ENCODE assay signal across 1 cellular context in genomic region chr17:12020595-12021590, GRCh38.
TF ChIP-seq lines count a peak whose summit lies in the region.

TSS of gene MAP2K4 (plus strand) at chr17:12020877. CDS start at chr17:12020887, 10 bp downstream.

TF ChIP-seq in HEK293, 187 proteins besides CTCF, POLR2A, EP300 and RAD21 (continued from another document and continues in another):
- TF ChIP-seq ZNF362 (tag by site-specific recombination; IDR thresholded peaks at IDR 0.05) (no peak), ZNF280D (tag by site-specific recombination; IDR thresholded peaks at IDR 0.05) (no peak), ZBTB17 (tag by site-specific recombination; IDR thresholded peaks at IDR 0.05) (no peak), ZNF10 (tag by site-specific recombination; IDR thresholded peaks at IDR 0.05) (no peak), SP3 (tag by site-specific recombination; IDR thresholded peaks at IDR 0.05) (peak; percentile 97), ZNF510 (tag by site-specific recombination; IDR thresholded peaks at IDR 0.05; ENCODE audit: insufficient replicate concordance) (no peak), ZNF48 (tag by site-specific recombination; IDR thresholded peaks at IDR 0.05) (no peak), ZFP69B (tag by site-specific recombination; IDR thresholded peaks at IDR 0.05) (peak; percentile 78), ZNF280C (tag by site-specific recombination; IDR thresholded peaks at IDR 0.05) (no peak), ZFP41 (tag by site-specific recombination; IDR thresholded peaks at IDR 0.05; ENCODE audit: borderline replicate concordance) (no peak), ZNF184 (tag by site-specific recombination; IDR thresholded peaks at IDR 0.05) (no peak), KLF8 (tag by site-specific recombination; IDR thresholded peaks at IDR 0.05) (peak; percentile 87), ZNF501 (tag by site-specific recombination; IDR thresholded peaks at IDR 0.05) (no peak), ZBTB26 (tag by site-specific recombination; optimal IDR thresholded peaks at IDR 0.05) (peak; percentile 65), ZNF692 (tag by site-specific recombination; IDR thresholded peaks at IDR 0.05) (peak; percentile 84; the same call in 1 of the 2 replicates), MZF1 (tag by site-specific recombination; IDR thresholded peaks at IDR 0.05; ENCODE audit: borderline replicate concordance) (no peak), ZNF747 (tag by site-specific recombination; IDR thresholded peaks at IDR 0.05) (no peak), ZFP3 (tag by site-specific recombination; IDR thresholded peaks at IDR 0.05; ENCODE audit: low read depth) (no peak), OSR2 (tag by site-specific recombination; IDR thresholded peaks at IDR 0.05) (no peak), PRDM4 (tag by site-specific recombination; IDR thresholded peaks at IDR 0.05) (no peak), TSHZ1 (tag by site-specific recombination; IDR thresholded peaks at IDR 0.05; ENCODE audit: borderline replicate concordance) (no peak), ZNF571 (tag by site-specific recombination; IDR thresholded peaks at IDR 0.05) (no peak), KLF10 (tag by site-specific recombination; IDR thresholded peaks at IDR 0.05) (peak; percentile 96), PBX3 (CRISPR knock-in tag; IDR thresholded peaks at IDR 0.05) (no peak), ZNF670 (tag by site-specific recombination; IDR thresholded peaks at IDR 0.05; ENCODE audit: low read depth) (no peak), PRDM2 (tag by site-specific recombination; IDR thresholded peaks at IDR 0.05; ENCODE audit: borderline replicate concordance) (no peak), GLIS2 (tag by site-specific recombination; IDR thresholded peaks at IDR 0.05) (no peak), ZNF112 (tag by site-specific recombination; IDR thresholded peaks at IDR 0.05) (no peak), ZNF600 (tag by site-specific recombination; IDR thresholded peaks at IDR 0.05) (peak; percentile 83), ZNF175 (tag by site-specific recombination; IDR thresholded peaks at IDR 0.05) (no peak)
